16 cellular contexts compared by ENCODE assay signal in the genomic region with DNA sequence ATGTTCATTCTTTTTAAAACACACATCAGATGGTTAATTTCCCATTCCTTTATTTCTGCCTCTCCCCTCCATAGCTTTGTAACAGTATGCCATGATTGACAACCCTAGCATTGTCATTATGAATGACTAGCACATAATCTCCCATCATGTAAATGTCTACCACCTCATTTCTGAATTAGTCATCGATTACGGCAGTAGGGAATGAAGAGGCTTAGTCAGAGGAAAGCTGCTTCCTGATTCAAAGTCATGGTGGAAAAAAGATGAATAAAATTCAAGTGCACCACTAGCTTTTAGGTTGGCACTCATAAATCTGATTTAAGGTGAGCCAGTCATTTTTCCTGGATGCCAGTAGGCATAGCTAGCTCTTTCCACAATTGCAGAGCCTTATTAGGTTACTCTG. TPM values are rescaled to one million over a fixed set of nuclear protein-coding genes. Genes with fewer than 3 reads are reported as not detected.
DNase-seq lines count a peak whose midpoint lies in the region; ATAC-seq, FAIRE-seq and TF ChIP-seq lines count a peak whose summit lies in the region.
"Had no signal": no experiment of that assay in that cellular context is flagged by ENCODE, and none has a peak within 500 bp of the region (broad histone marks: within the 10 kb centered on the region; RNA-seq: fewer than 3 reads in every experiment).

No MANE protein-coding gene starts in this region.

- no peak overlapping the region for H2AFZ ChIP-seq in IMR-90 (replicated peaks; ENCODE audit: low read length, poor library complexity)

- H3K4me2 ChIP-seq in IMR-90 (ENCODE audit: low read depth, low read length): no peak overlapping the region

- H3K36me3 ChIP-seq in IMR-90 (ENCODE audit: control insufficient read depth, insufficient read depth, low read length) (no peaks in the 10 kb centered on the region), bronchial epithelial cell (ENCODE audit: control insufficient read depth, insufficient read depth, low read length) (no peaks in the 10 kb centered on the region)
- H3K36me3 ChIP-seq: cardiac muscle cell had no signal

- no peak overlapping the region for H4K91ac ChIP-seq in IMR-90 (ENCODE audit: insufficient read depth, low read depth, low read length)

- no peak overlapping the region for H3K4ac ChIP-seq in IMR-90 (ENCODE audit: low read depth, low read length)

- no peak overlapping the region for H3K27ac ChIP-seq in IMR-90 (ENCODE audit: insufficient read depth, low read length)
- H3K27ac ChIP-seq: cardiac muscle cell had no signal

- H4K8ac ChIP-seq in IMR-90 (ENCODE audit: low read depth in 2 of 2, low read length in 2 of 2): no peak overlapping the region

- H3K14ac ChIP-seq in IMR-90 (replicated peaks; ENCODE audit: low read depth, low read length): no peak overlapping the region

- CTCF ChIA-PET in IMR-90 (lab: Yijun Ruan, JAX): no interaction called here

- no peaks in the 10 kb centered on the region for H3K27me3 ChIP-seq in IMR-90 (ENCODE audit: control insufficient read depth, insufficient read depth, low read length)
- H3K27me3 ChIP-seq in bronchial epithelial cell (ENCODE audit: control insufficient read depth, insufficient read depth, low read length): no peaks in the 10 kb centered on the region
- H3K27me3 ChIP-seq: cardiac muscle cell had no signal

- no peak overlapping the region for H2BK120ac ChIP-seq in IMR-90 (ENCODE audit: low read depth, low read length)

- H3K56ac ChIP-seq in IMR-90 (ENCODE audit: extremely low read depth, insufficient read depth, low read length): no peak overlapping the region

- no peak overlapping the region for H4K5ac ChIP-seq in IMR-90 (ENCODE audit: low read depth, low read length)

- H3K9me1 ChIP-seq in IMR-90 (ENCODE audit: insufficient read depth, low read length): no peaks in the 10 kb centered on the region

- no peak overlapping the region for H2BK15ac ChIP-seq in IMR-90 (ENCODE audit: low read depth, low read length)

- BruUV-seq in IMR-90 (replicated peaks; lab: Mats Ljungman, UMichigan): no TSS peak

- dilution Hi-C loops in IMR-90 (cut with HindIII; ENCODE audit: low sequenced_read_pairs, unreplicated experiment): no loop called here

- H3K18ac ChIP-seq in IMR-90 (ENCODE audit: low read depth, low read length): no peak overlapping the region

- H3K4me3 ChIP-seq in IMR-90 (ENCODE audit: insufficient read depth, low read depth, low read length) (no peak overlapping the region), bronchial epithelial cell (ENCODE audit: low read depth, low read length) (no peak overlapping the region)
- H3K4me3 ChIP-seq: cardiac muscle cell had no signal

- H3K23ac ChIP-seq in IMR-90 (ENCODE audit: low read depth, low read length): no peak overlapping the region

- H2AK5ac ChIP-seq in IMR-90 (ENCODE audit: low read depth, low read length): no peak overlapping the region

- no peaks in the 10 kb centered on the region for H3K79me1 ChIP-seq in IMR-90 (ENCODE audit: low read depth in 1 of 2, low read length in 2 of 2)

- in situ Hi-C loops in IMR-90 (cut with MboI; ENCODE audit: low sequenced_read_pairs): no loop called here

- peak; percentile 47 for FAIRE-seq in bronchial epithelial cell (lab: Jason Lieb, UNC)

- no peaks in the 10 kb centered on the region for H3K9me3 ChIP-seq in IMR-90 (ENCODE audit: control insufficient read depth, insufficient read depth, low read length)

- POLR2A ChIA-PET in IMR-90 (lab: Charles Lee; ENCODE audit: unreplicated experiment): no interaction called here

- H3K4me1 ChIP-seq in IMR-90 (ENCODE audit: control insufficient read depth, insufficient read depth, low read length): no peaks in the 10 kb centered on the region

- no peak for TF ChIP-seq RAD21 in IMR-90 (IDR thresholded peaks at IDR 0.05; ENCODE audit: low read length)

- H3K9ac ChIP-seq in IMR-90 (ENCODE audit: low read depth, low read length): no peak overlapping the region

- TF ChIP-seq CTCF in IMR-90 (conservative IDR thresholded peaks at IDR 0.05; ENCODE audit: low read depth, low read length) (no peak), bronchial epithelial cell (IDR thresholded peaks at IDR 0.05; ENCODE audit: insufficient read depth, low read length, severe bottlenecking) (no peak)

- intact Hi-C loops in IMR-90 (cut with micrococcal nuclease): no loop called here

- ATAC-seq in IMR-90 (ENCODE audit: low read depth) (no peak), HG03432 (IDR thresholded peaks at IDR 0.05; ENCODE audit: unreplicated experiment) (no peak), GM21447 (IDR thresholded peaks at IDR 0.05; ENCODE audit: unreplicated experiment) (no peak), GM18870 (IDR thresholded peaks at IDR 0.05; ENCODE audit: unreplicated experiment) (no peak)
- ATAC-seq: left colon had no signal

- H2BK5ac ChIP-seq in IMR-90 (ENCODE audit: low read depth, low read length, poor library complexity, severe bottlenecking): no peak overlapping the region

- WGBS in IMR-90 (ENCODE audit: extremely low coverage in 2 of 2, insufficient read length in 1 of 2), 2 experiments: no CpG with 5 or more reads among the region's 2 CpGs

- no peaks in the 10 kb centered on the region for H4K20me1 ChIP-seq in IMR-90 (ENCODE audit: insufficient read depth, low read length)

- no peak overlapping the region for H2BK20ac ChIP-seq in IMR-90 (ENCODE audit: low read depth, low read length)

- DNase-seq in AG20443 (ENCODE audit: low spot score): peak; percentile 21
- peak; percentile 74 for DNase-seq in IMR-90
- peak; percentile 98 for DNase-seq in bronchial epithelial cell (ENCODE audit: low read depth)
- DNase-seq in lung microvascular endothelial cell (ENCODE audit: low read depth in 2 of 2): peak; percentile 5 to 43
- DNase-seq in NOMO-1 treated with DMSO at 0.1 percent for 48 hours (lab: John Stamatoyannopoulos, UW; ENCODE audit: unreplicated experiment): no peak
- DNase-seq: activated CD4-positive, alpha-beta T cell treated with anti-CD3 and anti-CD28 coated beads, Interleukin-2, amount 10 ng/mL, durations not matched to agents 7 days and 5 days; CD4-positive, alpha-beta memory T cell; left colon; NCI-H1417 treated with DMSO at 0.1 percent for 48 hours; NK-92 treated with Interleukin-12 subunit alpha and Interleukin-12 subunit beta, amount 100 ng/mL, for 24 hours had no signal

- TF ChIP-seq POLR2A in IMR-90 (IDR thresholded peaks at IDR 0.05; ENCODE audit: low read depth, low read length): no peak

- no peak overlapping the region for H2AK9ac ChIP-seq in IMR-90 (replicated peaks; ENCODE audit: low read depth, low read length, poor library complexity)

TF ChIP-seq in IMR-90, 13 proteins besides CTCF, POLR2A, EP300 and RAD21:
- no peak for TF ChIP-seq MXI1 (IDR thresholded peaks at IDR 0.05; ENCODE audit: borderline replicate concordance, low read depth, low read length)
- TF ChIP-seq FOS (IDR thresholded peaks at IDR 0.05; ENCODE audit: low read depth, low read length): no peak
- TF ChIP-seq USF2 (IDR thresholded peaks at IDR 0.05; ENCODE audit: low read depth, low read length): no peak
- TF ChIP-seq, protein P1, sequence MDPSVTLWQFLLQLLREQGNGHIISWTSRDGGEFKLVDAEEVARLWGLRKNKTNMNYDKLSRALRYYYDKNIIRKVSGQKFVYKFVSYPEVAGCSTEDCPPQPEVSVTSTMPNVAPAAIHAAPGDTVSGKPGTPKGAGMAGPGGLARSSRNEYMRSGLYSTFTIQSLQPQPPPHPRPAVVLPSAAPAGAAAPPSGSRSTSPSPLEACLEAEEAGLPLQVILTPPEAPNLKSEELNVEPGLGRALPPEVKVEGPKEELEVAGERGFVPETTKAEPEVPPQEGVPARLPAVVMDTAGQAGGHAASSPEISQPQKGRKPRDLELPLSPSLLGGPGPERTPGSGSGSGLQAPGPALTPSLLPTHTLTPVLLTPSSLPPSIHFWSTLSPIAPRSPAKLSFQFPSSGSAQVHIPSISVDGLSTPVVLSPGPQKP (IDR thresholded peaks at IDR 0.05; ENCODE audit: borderline replicate concordance, low read depth, low read length): no peak
- no peak for TF ChIP-seq MAFK (IDR thresholded peaks at IDR 0.05; ENCODE audit: low read depth, low read length)
- no peak for TF ChIP-seq MAZ (IDR thresholded peaks at IDR 0.05; ENCODE audit: borderline replicate concordance, low read depth, low read length)
- no peak for TF ChIP-seq RFX5 (IDR thresholded peaks at IDR 0.05; ENCODE audit: low read depth, low read length)
- TF ChIP-seq CEBPB (IDR thresholded peaks at IDR 0.05; ENCODE audit: low read depth, low read length): no peak
- TF ChIP-seq NFE2L2 (IDR thresholded peaks at IDR 0.05; ENCODE audit: low read depth, low read length): no peak
- TF ChIP-seq BHLHE40 (IDR thresholded peaks at IDR 0.05; ENCODE audit: low read depth, low read length): no peak
- TF ChIP-seq RCOR1 (IDR thresholded peaks at IDR 0.05; ENCODE audit: insufficient replicate concordance, low read length): no peak
- no peak for TF ChIP-seq SMC3 (IDR thresholded peaks at IDR 0.05; ENCODE audit: low read depth, low read length)
- no peak for TF ChIP-seq CHD1 (IDR thresholded peaks at IDR 0.05; ENCODE audit: low read depth, low read length)

RNA-seq across cellular contexts. Expression of gene ACMSD, which starts 19.1 kb away (rescaled TPM):
- total RNA-seq in IMR-90 (2012; rRNA removed) (not detected in 2 replicates), bronchial epithelial cell (not detected in 2 replicates), lung microvascular endothelial cell (not detected in 2 replicates)
- not detected in 2 replicates for polyA plus RNA-seq in IMR-90 (2012; rRNA removed)
- not detected in 2 replicates for polyA plus RNA-seq in IMR-90 (2012; cell fraction: cytosol; rRNA removed)
- polyA plus RNA-seq in IMR-90 (2012; cell fraction: nucleus; rRNA removed; ENCODE audit: low replicate concordance): not detected in 2 replicates
- total RNA-seq: activated CD4-positive, alpha-beta T cell treated with anti-CD3 and anti-CD28 coated beads, Interleukin-2, amount 10 ng/mL, durations not matched to agents 7 days and 5 days; activated T-helper 1 cell treated with anti-CD3 and anti-CD28 coated beads, Interleukin-12 subunit alpha, Interleukin-12 subunit beta, Interleukin-2, Interleukin-4 antibody, amounts not matched to agents 30 ng/mL and 10 ng/mL and 1 ng/mL, durations not matched to agents 14 hours and 24 hours and 36 hours; cardiac muscle cell; CD4-positive, alpha-beta memory T cell; left colon; T-helper 1 cell treated with Interleukin-12 subunit alpha and Interleukin-12 subunit beta and Interleukin-4 antibody, amounts not matched to agents 30 ng/mL and 1 ng/mL, for 36 hours had no signal
- polyA plus RNA-seq: CD4-positive, alpha-beta memory T cell had no signal
